Comparison of ENCODE assay signal across 1 cellular context in the genomic region with DNA sequence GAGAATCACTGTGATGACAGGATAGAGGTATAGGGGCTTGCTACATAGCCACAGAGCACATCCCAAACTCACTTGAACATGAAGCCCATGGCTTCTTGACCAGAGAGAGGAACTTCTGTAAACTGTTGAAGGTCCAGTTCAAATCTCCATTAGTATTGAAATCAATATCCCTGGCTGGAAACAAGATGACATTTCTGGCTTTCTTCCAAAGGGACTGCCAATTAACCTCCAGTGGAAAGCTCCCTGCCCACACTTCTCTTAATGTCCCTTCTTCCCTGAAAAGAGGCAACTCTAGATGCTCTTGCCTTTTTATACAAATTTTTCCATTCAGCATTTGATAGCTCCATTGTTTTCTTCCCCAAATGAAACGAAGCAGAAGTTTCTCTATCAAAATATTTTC.
TF ChIP-seq lines count a peak whose summit lies in the region.

No MANE protein-coding gene starts in this region.

TF ChIP-seq in neural cell, 6 proteins besides CTCF, POLR2A, EP300 and RAD21:
- TF ChIP-seq, protein P1, sequence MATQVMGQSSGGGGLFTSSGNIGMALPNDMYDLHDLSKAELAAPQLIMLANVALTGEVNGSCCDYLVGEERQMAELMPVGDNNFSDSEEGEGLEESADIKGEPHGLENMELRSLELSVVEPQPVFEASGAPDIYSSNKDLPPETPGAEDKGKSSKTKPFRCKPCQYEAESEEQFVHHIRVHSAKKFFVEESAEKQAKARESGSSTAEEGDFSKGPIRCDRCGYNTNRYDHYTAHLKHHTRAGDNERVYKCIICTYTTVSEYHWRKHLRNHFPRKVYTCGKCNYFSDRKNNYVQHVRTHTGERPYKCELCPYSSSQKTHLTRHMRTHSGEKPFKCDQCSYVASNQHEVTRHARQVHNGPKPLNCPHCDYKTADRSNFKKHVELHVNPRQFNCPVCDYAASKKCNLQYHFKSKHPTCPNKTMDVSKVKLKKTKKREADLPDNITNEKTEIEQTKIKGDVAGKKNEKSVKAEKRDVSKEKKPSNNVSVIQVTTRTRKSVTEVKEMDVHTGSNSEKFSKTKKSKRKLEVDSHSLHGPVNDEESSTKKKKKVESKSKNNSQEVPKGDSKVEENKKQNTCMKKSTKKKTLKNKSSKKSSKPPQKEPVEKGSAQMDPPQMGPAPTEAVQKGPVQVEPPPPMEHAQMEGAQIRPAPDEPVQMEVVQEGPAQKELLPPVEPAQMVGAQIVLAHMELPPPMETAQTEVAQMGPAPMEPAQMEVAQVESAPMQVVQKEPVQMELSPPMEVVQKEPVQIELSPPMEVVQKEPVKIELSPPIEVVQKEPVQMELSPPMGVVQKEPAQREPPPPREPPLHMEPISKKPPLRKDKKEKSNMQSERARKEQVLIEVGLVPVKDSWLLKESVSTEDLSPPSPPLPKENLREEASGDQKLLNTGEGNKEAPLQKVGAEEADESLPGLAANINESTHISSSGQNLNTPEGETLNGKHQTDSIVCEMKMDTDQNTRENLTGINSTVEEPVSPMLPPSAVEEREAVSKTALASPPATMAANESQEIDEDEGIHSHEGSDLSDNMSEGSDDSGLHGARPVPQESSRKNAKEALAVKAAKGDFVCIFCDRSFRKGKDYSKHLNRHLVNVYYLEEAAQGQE (IDR thresholded peaks at IDR 0.05; ENCODE audit: borderline replicate concordance), result no peak
- TF ChIP-seq POLR2AphosphoS5 (IDR thresholded peaks at IDR 0.05) (no peak), TAF1 (IDR thresholded peaks at IDR 0.05; ENCODE audit: low read depth) (no peak)
